In the genomic region with DNA sequence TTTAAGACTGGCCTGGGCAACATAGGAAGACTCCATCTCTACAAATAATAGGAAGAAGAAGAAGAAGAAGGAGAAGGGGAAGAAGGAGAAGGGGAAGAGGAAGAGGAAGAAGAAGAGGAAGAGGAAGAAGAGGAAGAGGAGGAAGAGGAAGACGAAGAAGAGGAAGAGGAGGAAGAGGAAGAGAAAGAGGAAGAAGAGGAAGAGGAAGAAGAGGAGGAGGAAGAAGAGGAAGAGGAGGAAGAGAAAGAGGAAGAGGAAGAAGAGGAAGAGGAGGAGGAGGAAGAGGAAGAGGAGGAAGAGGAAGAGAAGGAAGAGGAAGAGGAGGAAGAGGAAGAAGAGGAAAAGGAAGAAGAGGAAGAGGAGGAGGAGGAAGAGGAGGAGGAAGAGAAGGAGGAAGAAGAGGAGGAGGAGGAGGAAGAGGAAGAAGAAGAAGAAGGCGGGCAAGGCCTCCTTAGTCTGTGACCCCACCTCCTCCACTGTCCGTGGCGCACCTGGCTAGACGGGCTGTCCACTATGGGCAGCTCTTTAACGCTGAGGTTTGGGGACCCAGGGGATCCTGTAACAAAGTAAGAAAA, we compare ENCODE assay signal across 28 cellular contexts. TPM values are rescaled to one million over a fixed set of nuclear protein-coding genes. Genes with fewer than 3 reads are reported as not detected.
"Had no signal": no experiment of that assay in that cellular context is flagged by ENCODE, and none has a peak within 500 bp of the region (broad histone marks: within the 10 kb centered on the region; RNA-seq: fewer than 3 reads in every experiment).

No MANE protein-coding gene starts in this region.

- H3K4me1 Mint-ChIP-seq: brain had no signal

- ATAC-seq: activated CD4-positive, alpha-beta T cell treated with anti-CD3 and anti-CD28 coated beads for 36 hours; effector memory CD8-positive, alpha-beta T cell; left cardiac atrium; left ventricle myocardium superior; naive thymus-derived CD4-positive, alpha-beta T cell; SK-N-SH treated with all-trans-retinoic acid at 6 μM for 48 hours had no signal

- H3K27ac ChIP-seq: ascending aorta, cardiac muscle cell, right atrium auricular region, stomach, thyroid gland, upper lobe of left lung, vagina had no signal

- DNase-seq: activated CD4-positive, alpha-beta T cell treated with anti-CD3 and anti-CD28 coated beads for 36 hours; activated CD4-positive, alpha-beta T cell treated with anti-CD3 and anti-CD28 coated beads, Interleukin-2, amount 50 U/mL, for 48 hours; activated CD4-positive, CD25-positive, alpha-beta regulatory T cell; activated CD8-positive, alpha-beta memory T cell treated with anti-CD3 and anti-CD28 coated beads, Interleukin-2, amount 50 U/mL, for 48 hours; activated effector memory CD4-positive, alpha-beta T cell treated with Interleukin-2 at 50 U/mL for 16 hours; activated naive CD4-positive, alpha-beta T cell treated with Interleukin-2 at 50 U/mL for 16 hours; activated T-cell treated with anti-CD3 and anti-CD28 coated beads, Interleukin-2, amount 50 U/mL, for 48 hours; cortex of kidney; effector memory CD8-positive, alpha-beta T cell; erythroblast; head of caudate nucleus; hippocampal formation; left cardiac atrium; left ventricle myocardium superior; naive thymus-derived CD4-positive, alpha-beta T cell; occipital lobe; stomach; thyroid gland; upper lobe of left lung had no signal

- H3K4me3 Mint-ChIP-seq: activated CD4-positive, alpha-beta T cell treated with anti-CD3 and anti-CD28 coated beads for 36 hours; activated naive CD8-positive, alpha-beta T cell; effector memory CD8-positive, alpha-beta T cell; naive thymus-derived CD4-positive, alpha-beta T cell had no signal

- H3K36me3 Mint-ChIP-seq: activated naive CD8-positive, alpha-beta T cell; brain had no signal

- H3K9me3 Mint-ChIP-seq: effector memory CD8-positive, alpha-beta T cell had no signal

- H3K27ac Mint-ChIP-seq: activated CD4-positive, alpha-beta T cell treated with anti-CD3 and anti-CD28 coated beads for 36 hours; activated naive CD8-positive, alpha-beta T cell; effector memory CD8-positive, alpha-beta T cell had no signal

RNA-seq across cellular contexts. Expression of gene UNCX, which starts 43.9 kb away (rescaled TPM):
- polyA plus RNA-seq: fibroblast of lung; keratinocyte; naive thymus-derived CD4-positive, alpha-beta T cell; stomach had no signal
